ENCODE assay signal across 2 cellular contexts in genomic region chr1:206957639-206958038, GRCh38.
TF ChIP-seq lines count a peak whose summit lies in the region.

No MANE protein-coding gene starts in this region.

TF ChIP-seq in HepG2, 621 proteins besides CTCF, POLR2A, EP300 and RAD21:
- TF ChIP-seq THYN1 (CRISPR knock-in tag; IDR thresholded peaks at IDR 0.05; ENCODE audit: borderline replicate concordance, low read depth) (no peak), HNF4G (IDR thresholded peaks at IDR 0.05; ENCODE audit: borderline replicate concordance, low read depth, low read length) (peak; percentile 6; the same call in 1 of the 2 replicates), HNF4G (CRISPR knock-in tag; IDR thresholded peaks at IDR 0.05; ENCODE audit: borderline replicate concordance, low read depth) (no peak), ZNF274 (CRISPR knock-in tag; IDR thresholded peaks at IDR 0.05) (no peak), NCOR1 (IDR thresholded peaks at IDR 0.05; ENCODE audit: borderline replicate concordance, low read length) (peak; percentile 32; the same call in 1 of the 2 replicates), BCL6 (CRISPR knock-in tag; IDR thresholded peaks at IDR 0.05) (peak; percentile 24; the same call in 1 of the 2 replicates), FOXO1 (CRISPR knock-in tag; IDR thresholded peaks at IDR 0.05) (no peak), NR2F6 (IDR thresholded peaks at IDR 0.05) (peak; percentile 58), NR2F6 (CRISPR knock-in tag; IDR thresholded peaks at IDR 0.05) (peak; percentile 64), DNMT3B (CRISPR knock-in tag; conservative IDR thresholded peaks at IDR 0.05) (no peak), RXRA (CRISPR knock-in tag; IDR thresholded peaks at IDR 0.05) (peak; percentile 56; the same call in 1 of the 2 replicates), DMTF1 (CRISPR knock-in tag; IDR thresholded peaks at IDR 0.05) (no peak), HNF4A (CRISPR knock-in tag; IDR thresholded peaks at IDR 0.05) (peak; percentile 65), RARA (CRISPR knock-in tag; IDR thresholded peaks at IDR 0.05) (peak; percentile 86), ZNF230 (CRISPR knock-in tag; IDR thresholded peaks at IDR 0.05) (no peak)

TF ChIP-seq in GM23338, 12 proteins besides CTCF, POLR2A, EP300 and RAD21:
- no peak for TF ChIP-seq CREB1 (CRISPR knock-in tag; IDR thresholded peaks at IDR 0.05; ENCODE audit: low read depth)
- no peak for TF ChIP-seq ETS1 (IDR thresholded peaks at IDR 0.05)
- no peak for TF ChIP-seq STAT1 (IDR thresholded peaks at IDR 0.05; ENCODE audit: unreplicated experiment)
- no peak for TF ChIP-seq JUNB (IDR thresholded peaks at IDR 0.05; ENCODE audit: unreplicated experiment)
- TF ChIP-seq ZNF331 (CRISPR knock-in tag; IDR thresholded peaks at IDR 0.05; ENCODE audit: low read depth), result no peak
- no peak for TF ChIP-seq ZNF114 (CRISPR knock-in tag; IDR thresholded peaks at IDR 0.05)
- no peak for TF ChIP-seq ZNF462 (CRISPR knock-in tag; IDR thresholded peaks at IDR 0.05)
- TF ChIP-seq EZH2 (IDR thresholded peaks at IDR 0.05; ENCODE audit: low read depth, unreplicated experiment), result no peak
- no peak for TF ChIP-seq NANOG (IDR thresholded peaks at IDR 0.05; ENCODE audit: borderline replicate concordance)
- no peak for TF ChIP-seq POLR2AphosphoS5 (IDR thresholded peaks at IDR 0.05; ENCODE audit: low read depth)
- no peak for TF ChIP-seq EZH2phosphoT487 (IDR thresholded peaks at IDR 0.05; ENCODE audit: unreplicated experiment)
- TF ChIP-seq REST (IDR thresholded peaks at IDR 0.05; ENCODE audit: unreplicated experiment), result no peak
